ENCODE assay signal across 7 cellular contexts in the genomic region with DNA sequence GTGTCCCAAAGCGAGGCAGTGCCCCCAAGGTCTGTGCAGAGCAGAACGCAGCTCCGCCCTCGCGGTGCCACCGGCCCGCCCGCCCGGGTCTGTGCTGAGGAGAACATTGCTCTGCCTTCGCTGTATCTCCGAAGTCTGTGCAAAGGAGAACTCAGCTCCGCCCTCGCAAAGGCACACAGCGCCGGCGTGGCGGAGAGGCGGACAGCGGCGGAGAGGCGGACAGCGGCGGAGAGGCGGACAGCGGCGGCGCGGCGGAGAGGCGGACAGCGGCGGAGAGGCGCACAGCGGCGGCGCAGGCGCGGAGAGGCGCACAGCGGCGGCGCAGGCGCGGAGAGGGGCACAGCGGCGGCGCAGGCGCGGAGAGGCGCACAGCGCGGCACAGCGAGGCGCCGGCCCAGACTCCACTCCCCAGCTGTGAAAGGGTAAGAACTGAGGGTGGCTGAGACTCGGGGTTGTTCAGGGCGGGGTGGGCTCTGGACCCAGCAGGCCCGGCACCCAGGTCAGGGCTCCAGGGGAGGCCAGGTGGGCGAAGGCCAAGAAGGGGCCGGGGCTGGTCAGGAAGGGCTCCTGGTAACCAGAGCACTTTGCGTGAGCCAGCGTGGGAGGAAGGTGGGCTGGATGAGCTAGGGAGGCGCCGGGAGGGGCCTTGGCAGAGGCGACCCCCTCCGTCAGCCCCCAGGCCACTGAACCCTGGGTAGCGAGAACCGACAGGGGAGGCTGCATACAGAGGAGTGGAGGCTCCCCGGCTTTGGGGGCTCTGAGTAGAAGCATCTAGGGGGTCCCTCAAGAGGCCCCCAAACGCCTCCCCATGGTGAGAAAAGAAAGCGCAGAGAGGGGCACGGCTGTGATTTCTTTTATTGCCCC. TPM values are rescaled to one million over a fixed set of nuclear protein-coding genes. Genes with fewer than 3 reads are reported as not detected.
A peak's percentile ranks its signal among the peaks of the same experiment; 100 is the strongest.
DNase-seq lines count a peak whose midpoint lies in the region; ATAC-seq, FAIRE-seq and TF ChIP-seq lines count a peak whose summit lies in the region.
"Not testable (repeated sequence)": the region's sequence is repeated elsewhere in the genome, so short reads cannot be mapped to it uniquely, and the experiment has no call there.

No MANE protein-coding gene starts in this region.

- H3K27me3 Mint-ChIP-seq in activated CD4-positive, alpha-beta T cell treated with anti-CD3 and anti-CD28 coated beads, Interleukin-2, amount 10 ng/mL, durations not matched to agents 24 days and 14 days = not testable (repeated sequence)

- H3K9me3 ChIP-seq in small intestine (ENCODE audit: control insufficient read depth, low read depth) = not testable (repeated sequence)

- peak overlapping the region; percentile 64 for H3K4me3 ChIP-seq in choroid plexus epithelial cell (ENCODE audit: low read depth, low read length)
- H3K4me3 ChIP-seq in kidney epithelial cell (ENCODE audit: low read depth, low read length) = peak overlapping the region; percentile 74
- H3K4me3 ChIP-seq in small intestine (ENCODE audit: low read depth in 1 of 2, low read length in 2 of 2) = peak overlapping the region; percentile 76 to 90

- DNase-seq in NCI-H748 (lab: John Stamatoyannopoulos, UW; ENCODE audit: unreplicated experiment) (peak; percentile 54), choroid plexus epithelial cell (ENCODE audit: low read depth) (peak; percentile 47), small intestine (peak; percentile 55)
- peak; percentile 95 for DNase-seq in activated CD4-positive, alpha-beta T cell treated with anti-CD3 and anti-CD28 coated beads, Interleukin-2, amount 10 ng/mL, durations not matched to agents 24 days and 14 days
- not testable (repeated sequence) for DNase-seq in kidney epithelial cell (ENCODE audit: low read depth)

- TF ChIP-seq CTCF in choroid plexus epithelial cell (conservative IDR thresholded peaks at IDR 0.05; ENCODE audit: low read depth, low read length) = peak; percentile 44
- TF ChIP-seq CTCF in kidney epithelial cell (IDR thresholded peaks at IDR 0.05; ENCODE audit: insufficient read depth, low read length, poor library complexity, severe bottlenecking) = peak; percentile 36

- not testable (repeated sequence) for H3K9me3 Mint-ChIP-seq in activated CD4-positive, alpha-beta T cell treated with anti-CD3 and anti-CD28 coated beads, Interleukin-2, amount 10 ng/mL, durations not matched to agents 24 days and 14 days

- H3K27me3 ChIP-seq in kidney epithelial cell (ENCODE audit: control insufficient read depth, insufficient read depth, low read length); small intestine (ENCODE audit: control insufficient read depth in 2 of 2, insufficient read depth in 2 of 2, low read length in 2 of 2): not testable (repeated sequence)

- peak overlapping the region; percentile 81 for H3K27ac Mint-ChIP-seq in activated CD4-positive, alpha-beta T cell treated with anti-CD3 and anti-CD28 coated beads, Interleukin-2, amount 10 ng/mL, durations not matched to agents 24 days and 14 days

- not testable (repeated sequence) for FAIRE-seq in small intestine (lab: Jason Lieb, UNC)

- peak overlapping the region; percentile 93 for H3K4me3 Mint-ChIP-seq in activated CD4-positive, alpha-beta T cell treated with anti-CD3 and anti-CD28 coated beads, Interleukin-2, amount 10 ng/mL, durations not matched to agents 24 days and 14 days

- not testable (repeated sequence) for H3K4me1 ChIP-seq in small intestine (ENCODE audit: control insufficient read depth in 2 of 2, insufficient read depth in 1 of 2, low read depth in 1 of 2, low read length in 1 of 2)

- H3K27ac ChIP-seq in small intestine (ENCODE audit: low read depth in 1 of 2, low read length in 1 of 2) = peak overlapping the region; percentile 20 to 68

- 1 to 3% (median 3%) methylated on average over 39 to 72 of the region's 72 CpGs for WGBS in small intestine, 3 donors

- not testable (repeated sequence) for H3K36me3 ChIP-seq in kidney epithelial cell (ENCODE audit: control insufficient read depth, insufficient read depth, low read length); small intestine (ENCODE audit: control insufficient read depth in 2 of 2, insufficient read depth in 2 of 2, low read length in 2 of 2)

- H3K4me1 Mint-ChIP-seq in activated CD4-positive, alpha-beta T cell treated with anti-CD3 and anti-CD28 coated beads, Interleukin-2, amount 10 ng/mL, durations not matched to agents 24 days and 14 days = peaks cover 11% of the 10 kb centered on the region

- intact Hi-C loops in activated CD4-positive, alpha-beta T cell treated with anti-CD3 and anti-CD28 coated beads, Interleukin-2, amount 10 ng/mL, durations not matched to agents 24 days and 14 days (cut with micrococcal nuclease) = loop anchor here (2.0 kb wide), 1 partner anchor 89 kb away; no protein-coding TSS in a partner anchor

- H3K36me3 Mint-ChIP-seq in activated CD4-positive, alpha-beta T cell treated with anti-CD3 and anti-CD28 coated beads, Interleukin-2, amount 10 ng/mL, durations not matched to agents 24 days and 14 days (ENCODE audit: low read depth) = not testable (repeated sequence)

- ATAC-seq in GM18520 (IDR thresholded peaks at IDR 0.05; ENCODE audit: unreplicated experiment) (peak; percentile 92), HG03159 (IDR thresholded peaks at IDR 0.05; ENCODE audit: unreplicated experiment) (peak; percentile 62)

RNA-seq across cellular contexts. Expression of a gene that starts 53.4 kb away (rescaled TPM):
- not detected in 2 replicates for total RNA-seq in activated CD4-positive, alpha-beta T cell treated with anti-CD3 and anti-CD28 coated beads, Interleukin-2, amount 10 ng/mL, durations not matched to agents 24 days and 14 days
- not detected in 2 replicates for total RNA-seq in kidney epithelial cell
- under 1 TPM in 1 of 3 donors, not detected in 2; 0.13 TPM for polyA plus RNA-seq in small intestine
